1 cellular context compared by ENCODE assay signal in genomic region chr17:79822583-79823124, GRCh38.
A peak's percentile ranks its signal among the peaks of the same experiment; 100 is the strongest.
TF ChIP-seq lines count a peak whose summit lies in the region.

No MANE protein-coding gene starts in this region.

TF ChIP-seq in HepG2, 621 proteins besides CTCF, POLR2A, EP300 and RAD21 (continued from another document and continues in another):
- TF ChIP-seq ZNF280D (CRISPR knock-in tag; IDR thresholded peaks at IDR 0.05) (peak; percentile 56; the same call in 1 of the 2 replicates), NR2F2 (IDR thresholded peaks at IDR 0.05; ENCODE audit: borderline replicate concordance, low read depth) (peak; percentile 87), ZFP36L1 (CRISPR knock-in tag; IDR thresholded peaks at IDR 0.05) (no peak), SMAD3 (CRISPR knock-in tag; IDR thresholded peaks at IDR 0.05) (peak; percentile 89; the same call in 1 of the 2 replicates), ZNF737 (CRISPR knock-in tag; IDR thresholded peaks at IDR 0.05; ENCODE audit: borderline replicate concordance) (no peak), ZNF616 (CRISPR knock-in tag; IDR thresholded peaks at IDR 0.05; ENCODE audit: low read depth) (no peak), FOXK1 (CRISPR knock-in tag; IDR thresholded peaks at IDR 0.05; ENCODE audit: borderline replicate concordance, low read depth) (peak; percentile 93; the same call in 1 of the 2 replicates), ZXDC (CRISPR knock-in tag; IDR thresholded peaks at IDR 0.05) (no peak), PAWR (CRISPR knock-in tag; IDR thresholded peaks at IDR 0.05; ENCODE audit: borderline replicate concordance) (no peak), ARNT (IDR thresholded peaks at IDR 0.05) (no peak), ZBTB7B (CRISPR knock-in tag; IDR thresholded peaks at IDR 0.05) (peak; percentile 90), SP4 (CRISPR knock-in tag; IDR thresholded peaks at IDR 0.05) (peak; percentile 79; the same call in 1 of the 2 replicates), MXI1 (IDR thresholded peaks at IDR 0.05; ENCODE audit: borderline replicate concordance, low read depth, low read length) (no peak), RFX5 (IDR thresholded peaks at IDR 0.05; ENCODE audit: low read depth, low read length) (no peak), ZNF740 (CRISPR knock-in tag; IDR thresholded peaks at IDR 0.05) (no peak), ZNF761 (CRISPR knock-in tag; conservative IDR thresholded peaks at IDR 0.05) (0 out of 2 replicates have a peak, but pooled peaks have one; percentile 19), ARID3A (IDR thresholded peaks at IDR 0.05; ENCODE audit: low read depth, low read length) (peak; percentile 83), IKZF1 (IDR thresholded peaks at IDR 0.05) (no peak), ZNF430 (CRISPR knock-in tag; IDR thresholded peaks at IDR 0.05) (peak; percentile 87), SPEN (CRISPR knock-in tag; IDR thresholded peaks at IDR 0.05; ENCODE audit: low read depth) (peak; percentile 91), ZNF382 (CRISPR knock-in tag; IDR thresholded peaks at IDR 0.05; ENCODE audit: borderline replicate concordance) (no peak), ZNF878 (CRISPR knock-in tag; IDR thresholded peaks at IDR 0.05) (0 out of 2 replicates have a peak, but pooled peaks have one; percentile 26), ZNF343 (CRISPR knock-in tag; IDR thresholded peaks at IDR 0.05) (no peak), NCOA2 (CRISPR knock-in tag; IDR thresholded peaks at IDR 0.05) (peak; percentile 92), ZBTB42 (CRISPR knock-in tag; IDR thresholded peaks at IDR 0.05) (peak; percentile 97), POGZ (CRISPR knock-in tag; IDR thresholded peaks at IDR 0.05) (peak; percentile 74), ISL2 (CRISPR knock-in tag; IDR thresholded peaks at IDR 0.05) (peak; percentile 55), ZNF784 (CRISPR knock-in tag; IDR thresholded peaks at IDR 0.05; ENCODE audit: borderline replicate concordance) (peak; percentile 32; the same call in 1 of the 2 replicates), HDAC1 (CRISPR knock-in tag; IDR thresholded peaks at IDR 0.05) (peak; percentile 91), ZNF709 (CRISPR knock-in tag; IDR thresholded peaks at IDR 0.05) (peak; percentile 58; the same call in 1 of the 2 replicates), RNF2 (conservative IDR thresholded peaks at IDR 0.05; ENCODE audit: low read depth) (no peak), ZNF331 (CRISPR knock-in tag; IDR thresholded peaks at IDR 0.05) (peak; percentile 93)
- TF ChIP-seq, protein P1, sequence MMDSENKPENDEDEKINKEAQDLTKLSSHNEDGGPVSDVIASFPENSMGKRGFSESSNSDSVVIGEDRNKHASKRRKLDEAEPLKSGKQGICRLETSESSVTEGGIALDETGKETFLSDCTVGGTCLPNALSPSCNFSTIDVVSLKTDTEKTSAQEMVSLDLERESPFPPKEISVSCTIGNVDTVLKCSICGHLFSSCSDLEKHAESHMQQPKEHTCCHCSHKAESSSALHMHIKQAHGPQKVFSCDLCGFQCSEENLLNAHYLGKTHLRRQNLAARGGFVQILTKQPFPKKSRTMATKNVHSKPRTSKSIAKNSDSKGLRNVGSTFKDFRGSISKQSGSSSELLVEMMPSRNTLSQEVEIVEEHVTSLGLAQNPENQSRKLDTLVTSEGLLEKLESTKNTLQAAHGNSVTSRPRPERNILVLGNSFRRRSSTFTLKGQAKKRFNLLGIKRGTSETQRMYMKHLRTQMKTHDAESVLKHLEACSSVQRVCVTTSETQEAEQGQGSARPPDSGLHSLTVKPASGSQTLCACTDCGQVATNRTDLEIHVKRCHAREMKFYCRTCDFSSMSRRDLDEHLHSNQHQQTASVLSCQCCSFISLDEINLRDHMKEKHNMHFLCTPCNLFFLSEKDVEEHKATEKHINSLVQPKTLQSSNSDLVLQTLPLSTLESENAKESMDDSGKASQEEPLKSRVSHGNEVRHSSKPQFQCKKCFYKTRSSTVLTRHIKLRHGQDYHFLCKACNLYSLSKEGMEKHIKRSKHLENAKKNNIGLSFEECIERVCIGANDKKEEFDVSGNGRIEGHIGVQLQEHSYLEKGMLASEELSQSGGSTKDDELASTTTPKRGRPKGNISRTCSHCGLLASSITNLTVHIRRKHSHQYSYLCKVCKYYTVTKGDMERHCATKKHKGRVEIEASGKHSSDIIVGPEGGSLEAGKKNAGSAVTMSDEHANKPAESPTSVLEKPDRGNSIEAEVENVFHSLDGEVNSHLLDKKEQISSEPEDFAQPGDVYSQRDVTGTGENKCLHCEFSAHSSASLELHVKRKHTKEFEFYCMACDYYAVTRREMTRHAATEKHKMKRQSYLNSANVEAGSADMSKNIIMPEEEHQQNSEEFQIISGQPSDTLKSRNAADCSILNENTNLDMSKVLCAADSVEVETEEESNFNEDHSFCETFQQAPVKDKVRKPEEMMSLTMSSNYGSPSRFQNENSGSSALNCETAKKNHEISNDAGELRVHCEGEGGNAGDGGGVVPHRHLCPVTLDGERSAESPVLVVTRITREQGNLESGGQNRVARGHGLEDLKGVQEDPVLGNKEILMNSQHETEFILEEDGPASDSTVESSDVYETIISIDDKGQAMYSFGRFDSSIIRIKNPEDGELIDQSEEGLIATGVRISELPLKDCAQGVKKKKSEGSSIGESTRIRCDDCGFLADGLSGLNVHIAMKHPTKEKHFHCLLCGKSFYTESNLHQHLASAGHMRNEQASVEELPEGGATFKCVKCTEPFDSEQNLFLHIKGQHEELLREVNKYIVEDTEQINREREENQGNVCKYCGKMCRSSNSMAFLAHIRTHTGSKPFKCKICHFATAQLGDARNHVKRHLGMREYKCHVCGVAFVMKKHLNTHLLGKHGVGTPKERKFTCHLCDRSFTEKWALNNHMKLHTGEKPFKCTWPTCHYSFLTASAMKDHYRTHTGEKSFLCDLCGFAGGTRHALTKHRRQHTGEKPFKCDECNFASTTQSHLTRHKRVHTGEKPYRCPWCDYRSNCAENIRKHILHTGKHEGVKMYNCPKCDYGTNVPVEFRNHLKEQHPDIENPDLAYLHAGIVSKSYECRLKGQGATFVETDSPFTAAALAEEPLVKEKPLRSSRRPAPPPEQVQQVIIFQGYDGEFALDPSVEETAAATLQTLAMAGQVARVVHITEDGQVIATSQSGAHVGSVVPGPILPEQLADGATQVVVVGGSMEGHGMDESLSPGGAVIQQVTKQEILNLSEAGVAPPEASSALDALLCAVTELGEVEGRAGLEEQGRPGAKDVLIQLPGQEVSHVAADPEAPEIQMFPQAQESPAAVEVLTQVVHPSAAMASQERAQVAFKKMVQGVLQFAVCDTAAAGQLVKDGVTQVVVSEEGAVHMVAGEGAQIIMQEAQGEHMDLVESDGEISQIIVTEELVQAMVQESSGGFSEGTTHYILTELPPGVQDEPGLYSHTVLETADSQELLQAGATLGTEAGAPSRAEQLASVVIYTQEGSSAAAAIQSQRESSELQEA (CRISPR knock-in tag; IDR thresholded peaks at IDR 0.05; ENCODE audit: not compliant biosample characterization): no peak
- TF ChIP-seq, protein P2, sequence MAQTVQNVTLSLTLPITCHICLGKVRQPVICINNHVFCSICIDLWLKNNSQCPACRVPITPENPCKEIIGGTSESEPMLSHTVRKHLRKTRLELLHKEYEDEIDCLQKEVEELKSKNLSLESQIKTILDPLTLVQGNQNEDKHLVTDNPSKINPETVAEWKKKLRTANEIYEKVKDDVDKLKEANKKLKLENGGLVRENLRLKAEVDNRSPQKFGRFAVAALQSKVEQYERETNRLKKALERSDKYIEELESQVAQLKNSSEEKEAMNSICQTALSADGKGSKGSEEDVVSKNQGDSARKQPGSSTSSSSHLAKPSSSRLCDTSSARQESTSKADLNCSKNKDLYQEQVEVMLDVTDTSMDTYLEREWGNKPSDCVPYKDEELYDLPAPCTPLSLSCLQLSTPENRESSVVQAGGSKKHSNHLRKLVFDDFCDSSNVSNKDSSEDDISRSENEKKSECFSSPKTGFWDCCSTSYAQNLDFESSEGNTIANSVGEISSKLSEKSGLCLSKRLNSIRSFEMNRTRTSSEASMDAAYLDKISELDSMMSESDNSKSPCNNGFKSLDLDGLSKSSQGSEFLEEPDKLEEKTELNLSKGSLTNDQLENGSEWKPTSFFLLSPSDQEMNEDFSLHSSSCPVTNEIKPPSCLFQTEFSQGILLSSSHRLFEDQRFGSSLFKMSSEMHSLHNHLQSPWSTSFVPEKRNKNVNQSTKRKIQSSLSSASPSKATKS (CRISPR knock-in tag; IDR thresholded peaks at IDR 0.05): no peak
- TF ChIP-seq, protein P3, sequence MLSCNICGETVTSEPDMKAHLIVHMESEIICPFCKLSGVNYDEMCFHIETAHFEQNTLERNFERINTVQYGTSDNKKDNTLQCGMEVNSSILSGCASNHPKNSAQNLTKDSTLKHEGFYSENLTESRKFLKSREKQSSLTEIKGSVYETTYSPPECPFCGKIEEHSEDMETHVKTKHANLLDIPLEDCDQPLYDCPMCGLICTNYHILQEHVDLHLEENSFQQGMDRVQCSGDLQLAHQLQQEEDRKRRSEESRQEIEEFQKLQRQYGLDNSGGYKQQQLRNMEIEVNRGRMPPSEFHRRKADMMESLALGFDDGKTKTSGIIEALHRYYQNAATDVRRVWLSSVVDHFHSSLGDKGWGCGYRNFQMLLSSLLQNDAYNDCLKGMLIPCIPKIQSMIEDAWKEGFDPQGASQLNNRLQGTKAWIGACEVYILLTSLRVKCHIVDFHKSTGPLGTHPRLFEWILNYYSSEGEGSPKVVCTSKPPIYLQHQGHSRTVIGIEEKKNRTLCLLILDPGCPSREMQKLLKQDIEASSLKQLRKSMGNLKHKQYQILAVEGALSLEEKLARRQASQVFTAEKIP (CRISPR knock-in tag; IDR thresholded peaks at IDR 0.05; ENCODE audit: borderline replicate concordance): no peak
- TF ChIP-seq, protein P4, sequence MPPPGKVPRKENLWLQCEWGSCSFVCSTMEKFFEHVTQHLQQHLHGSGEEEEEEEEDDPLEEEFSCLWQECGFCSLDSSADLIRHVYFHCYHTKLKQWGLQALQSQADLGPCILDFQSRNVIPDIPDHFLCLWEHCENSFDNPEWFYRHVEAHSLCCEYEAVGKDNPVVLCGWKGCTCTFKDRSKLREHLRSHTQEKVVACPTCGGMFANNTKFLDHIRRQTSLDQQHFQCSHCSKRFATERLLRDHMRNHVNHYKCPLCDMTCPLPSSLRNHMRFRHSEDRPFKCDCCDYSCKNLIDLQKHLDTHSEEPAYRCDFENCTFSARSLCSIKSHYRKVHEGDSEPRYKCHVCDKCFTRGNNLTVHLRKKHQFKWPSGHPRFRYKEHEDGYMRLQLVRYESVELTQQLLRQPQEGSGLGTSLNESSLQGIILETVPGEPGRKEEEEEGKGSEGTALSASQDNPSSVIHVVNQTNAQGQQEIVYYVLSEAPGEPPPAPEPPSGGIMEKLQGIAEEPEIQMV (CRISPR knock-in tag; IDR thresholded peaks at IDR 0.05; ENCODE audit: low read depth): peak; percentile 76; the same call in 1 of the 2 replicates
